ENCODE assay signal across 23 cellular contexts in the genomic region with DNA sequence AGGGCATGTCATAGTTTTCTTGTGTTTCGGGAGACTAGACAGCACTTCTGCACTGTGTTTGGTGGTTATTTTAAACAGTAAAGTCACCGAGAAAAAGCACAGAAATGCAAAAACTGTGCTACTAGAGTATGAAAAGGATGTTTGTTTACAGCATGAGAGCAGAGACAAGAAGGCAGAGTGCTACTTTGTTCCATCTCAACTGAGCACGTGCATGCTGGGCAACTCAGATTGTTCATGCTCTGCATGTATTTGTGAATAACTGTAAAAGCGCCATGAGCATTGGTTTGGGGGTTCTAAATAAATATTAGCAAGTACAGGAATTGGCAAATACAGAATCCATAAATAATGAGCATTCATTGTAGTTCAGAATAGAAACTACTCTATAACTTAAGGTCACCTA. TPM values are rescaled to one million over a fixed set of nuclear protein-coding genes. Genes with fewer than 3 reads are reported as not detected.
"Had no signal": no experiment of that assay in that cellular context is flagged by ENCODE, and none has a peak within 500 bp of the region (broad histone marks: within the 10 kb centered on the region; RNA-seq: fewer than 3 reads in every experiment).

No MANE protein-coding gene starts in this region.

- H3K36me3 Mint-ChIP-seq: IgD-negative memory B cell had no signal

- H3K9ac ChIP-seq: KMS-11 had no signal

- H3K27me3 ChIP-seq: SJSA1 had no signal

- H3K4me2 ChIP-seq: KMS-11 had no signal

- H3K4me3 Mint-ChIP-seq: IgD-negative memory B cell had no signal

- ATAC-seq: K562 had no signal

- FAIRE-seq: K562, RCC 7860 had no signal

- H3K4me3 ChIP-seq: K562, SJSA1, SK-N-MC had no signal

- H3K9me3 ChIP-seq: SJSA1 had no signal

- H3K27ac Mint-ChIP-seq: IgD-negative memory B cell had no signal

- H3K27me3 Mint-ChIP-seq: IgD-negative memory B cell had no signal

- H3K27ac ChIP-seq: KMS-11, SJSA1, SK-N-MC had no signal

- DNase-seq: MM.1S, NCI-H1092 treated with DMSO at 0.1 percent for 48 hours, NCI-H1436, NCI-H187, NCI-H2029, NCI-H2081 treated with DMSO at 0.1 percent for 48 hours, NCI-H2171, NCI-H226, NCI-H446, NCI-H510A, NCI-H524 treated with DMSO at 0.1 percent for 48 hours, NCI-H69, NCI-H774, Right ventricle myocardium superior, RPMI8226, SIG-M5 had no signal

RNA-seq across cellular contexts. Expression of gene EVC, which starts 7.4 kb away (rescaled TPM):
- total RNA-seq: HT-29 had no signal

RNA-seq across cellular contexts. Expression of gene EVC2, which starts 10.1 kb away (rescaled TPM):
- total RNA-seq: HT-29 had no signal
